ENCODE assay signal across 8 cellular contexts in the genomic region with DNA sequence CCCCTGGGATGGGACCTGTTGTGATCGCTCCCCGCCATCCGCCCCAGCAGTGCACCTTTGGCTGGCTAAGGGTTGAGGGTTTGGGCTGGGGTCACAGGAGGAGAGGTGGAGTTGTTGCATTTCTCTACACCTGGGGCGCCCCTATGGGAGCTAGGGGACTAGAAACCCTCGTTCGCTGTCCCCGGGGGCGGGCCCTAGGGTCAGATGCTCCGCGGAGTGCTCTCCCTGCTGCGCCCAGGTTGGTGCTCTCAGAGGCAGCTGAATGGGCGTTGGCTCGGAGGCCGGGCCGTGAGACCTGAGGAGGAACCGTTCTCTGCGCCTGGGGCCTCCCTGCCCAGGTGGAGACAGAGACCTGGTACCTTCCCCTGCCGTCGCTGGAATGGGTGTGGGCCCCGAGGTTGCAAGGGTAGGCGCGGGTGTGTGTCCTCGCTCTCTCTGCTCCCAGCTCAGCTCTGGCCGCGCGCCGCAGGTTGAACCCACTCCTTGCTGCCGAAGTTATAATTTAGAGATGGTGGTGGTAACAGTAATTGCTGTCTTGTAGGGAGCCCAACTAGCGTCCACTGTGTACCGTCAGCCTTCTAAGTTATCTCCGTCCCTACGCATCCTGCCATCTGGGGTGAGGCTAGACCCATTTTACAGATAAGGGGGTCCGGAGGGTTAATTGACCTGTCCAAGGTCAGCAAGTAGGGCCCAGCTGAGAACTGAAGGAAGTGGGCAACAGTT. TPM values are rescaled to one million over a fixed set of nuclear protein-coding genes. Genes with fewer than 3 reads are reported as not detected.
DNase-seq lines count a peak whose midpoint lies in the region; ATAC-seq, FAIRE-seq and TF ChIP-seq lines count a peak whose summit lies in the region.

No MANE protein-coding gene starts in this region.

- peak; percentile 10 for DNase-seq in T follicular helper cell (ENCODE audit: low read depth)
- no peak for DNase-seq in bronchial epithelial cell (ENCODE audit: low read depth)
- DNase-seq in lower leg skin (ENCODE audit: low spot score in 2 of 2): peak in 1 of 2 donors; percentile 90
- peak; percentile 15 for DNase-seq in stimulated activated naive B cell treated with anti-CD40 and anti-IgM and Interleukin-4, amounts not matched to agents 10 μg/mL and 1 μg/mL and 100 μg/mL, for 72 hours
- no peak for DNase-seq in COLO829 (ENCODE audit: low spot score)

- peaks cover 8% of the 10 kb centered on the region for H3K36me3 ChIP-seq in bronchial epithelial cell (ENCODE audit: control insufficient read depth, insufficient read depth, low read length)

- H3K4me3 Mint-ChIP-seq in stimulated activated naive B cell treated with anti-CD40 and anti-IgM and Interleukin-4, amounts not matched to agents 10 μg/mL and 1 μg/mL and 100 μg/mL, for 72 hours: peak overlapping the region; percentile 86 to 87

- ATAC-seq in GM21825 (IDR thresholded peaks at IDR 0.05; ENCODE audit: unreplicated experiment): peak; percentile 24
- ATAC-seq in stimulated activated naive B cell treated with anti-CD40 and anti-IgM and Interleukin-4, amounts not matched to agents 10 μg/mL and 1 μg/mL and 100 μg/mL, for 72 hours (replicated peaks): peak; percentile 38 to 52
- ATAC-seq in HG02884 (IDR thresholded peaks at IDR 0.05; ENCODE audit: unreplicated experiment): no peak

- no peak for FAIRE-seq in bronchial epithelial cell (lab: Jason Lieb, UNC)

- H3K4me3 ChIP-seq in bronchial epithelial cell (ENCODE audit: low read depth, low read length): peak overlapping the region; percentile 89
- H3K4me3 ChIP-seq in lower leg skin (ENCODE audit: low read depth, poor library complexity, severe bottlenecking): peak overlapping the region; percentile 63

- H3K27ac Mint-ChIP-seq in stimulated activated naive B cell treated with anti-CD40 and anti-IgM and Interleukin-4, amounts not matched to agents 10 μg/mL and 1 μg/mL and 100 μg/mL, for 72 hours: peak overlapping the region; percentile 77

- peaks cover 15 to 26% of the 10 kb centered on the region in 2 donors for H3K4me1 Mint-ChIP-seq in stimulated activated naive B cell treated with anti-CD40 and anti-IgM and Interleukin-4, amounts not matched to agents 10 μg/mL and 1 μg/mL and 100 μg/mL, for 72 hours

- 6 to 8% methylated on average over 15 to 31 of the region's 33 CpGs for WGBS in lower leg skin, 2 donors

- H3K27me3 ChIP-seq in bronchial epithelial cell (ENCODE audit: control insufficient read depth, insufficient read depth, low read length): no peaks in the 10 kb centered on the region

- no peak for TF ChIP-seq POLR2A in lower leg skin (IDR thresholded peaks at IDR 0.05)

- intact Hi-C loops in lower leg skin (cut with DNase I; ENCODE audit: low total_unique reads): no loop called here

- H3K27ac ChIP-seq in C4-2B: peak overlapping the region; percentile 96

- no peaks in the 10 kb centered on the region for H3K9me3 Mint-ChIP-seq in stimulated activated naive B cell treated with anti-CD40 and anti-IgM and Interleukin-4, amounts not matched to agents 10 μg/mL and 1 μg/mL and 100 μg/mL, for 72 hours

- TF ChIP-seq CTCF in C4-2B (conservative IDR thresholded peaks at IDR 0.05) (no peak), bronchial epithelial cell (IDR thresholded peaks at IDR 0.05; ENCODE audit: insufficient read depth, low read length, severe bottlenecking) (no peak), lower leg skin (IDR thresholded peaks at IDR 0.05) (no peak)

- no peaks in the 10 kb centered on the region for H3K27me3 Mint-ChIP-seq in stimulated activated naive B cell treated with anti-CD40 and anti-IgM and Interleukin-4, amounts not matched to agents 10 μg/mL and 1 μg/mL and 100 μg/mL, for 72 hours

- H3K36me3 Mint-ChIP-seq in stimulated activated naive B cell treated with anti-CD40 and anti-IgM and Interleukin-4, amounts not matched to agents 10 μg/mL and 1 μg/mL and 100 μg/mL, for 72 hours: peaks cover 0 to 3% of the 10 kb centered on the region in 2 donors

RNA-seq across cellular contexts. Expression of a gene that starts 1.0 kb away (rescaled TPM):
- 460 and 822 TPM in 2 replicates for total RNA-seq in bronchial epithelial cell
- 100 to 1,000 TPM; 108 to 155 (median 128) TPM for total RNA-seq in lower leg skin

Comparison
In these comparisons a context has a peak if more than half of its experiments do, and no peak if none do; other contexts are left out.
1. DNase-seq: peak in T follicular helper cell (single experiment) and stimulated activated naive B cell treated with anti-CD40 and anti-IgM and Interleukin-4, amounts not matched to agents 10 μg/mL and 1 μg/mL and 100 μg/mL, for 72 hours (single experiment); none in bronchial epithelial cell (single experiment) and COLO829 (single experiment).